ENCODE assay signal across 19 cellular contexts in genomic region chr17:50431219-50431618, GRCh38. TPM values are rescaled to one million over a fixed set of nuclear protein-coding genes. Genes with fewer than 3 reads are reported as not detected.
A peak's percentile ranks its signal among the peaks of the same experiment; 100 is the strongest.
DNase-seq lines count a peak whose midpoint lies in the region; ATAC-seq, FAIRE-seq and TF ChIP-seq lines count a peak whose summit lies in the region.
"Had no signal": no experiment of that assay in that cellular context is flagged by ENCODE, and none has a peak within 500 bp of the region (broad histone marks: within the 10 kb centered on the region; RNA-seq: fewer than 3 reads in every experiment).

No MANE protein-coding gene starts in this region.

- no peak overlapping the region for H3K9ac ChIP-seq in HepG2 (ENCODE audit: insufficient read depth, low read depth, low read length)
- H3K9ac ChIP-seq in kidney (ENCODE audit: low read length in 2 of 2), result no peak overlapping the region

- peaks cover 38% of the 10 kb centered on the region for H3K79me2 ChIP-seq in HepG2 (ENCODE audit: insufficient read depth, low read length)

- CTCF ChIA-PET in HepG2 (lab: Yijun Ruan, JAX; ENCODE audit: low intra/inter-chr PET ratio, low total read pairs), result no interaction called here

- TF ChIP-seq EP300 in HepG2 (IDR thresholded peaks at IDR 0.05; ENCODE audit: low read depth in 2 of 2, low read length in 2 of 2) (no peak), HepG2 (CRISPR knock-in tag; IDR thresholded peaks at IDR 0.05; ENCODE audit: borderline replicate concordance) (no peak)

- intact Hi-C loops in HepG2 (cut with micrococcal nuclease; ENCODE audit: unreplicated experiment), result no loop called here
- intact Hi-C loops in right lobe of liver (cut with DNase I), result no loop called here
- intact Hi-C loops in kidney (cut with DNase I), result no loop called here
- intact Hi-C loops in psoas muscle (cut with DNase I), result no loop called here

- H3K4me3 ChIP-seq in HepG2 (replicated peaks in 1 of 3; ENCODE audit: insufficient read depth in 1 of 3, low read depth in 2 of 3, low read length in 3 of 3), result no peak overlapping the region
- H3K4me3 ChIP-seq in right lobe of liver, result no peak overlapping the region
- peak overlapping the region; percentile 0 to 22 for H3K4me3 ChIP-seq in kidney (ENCODE audit: low read length in 2 of 2)
- no peak overlapping the region for H3K4me3 ChIP-seq in psoas muscle

- no peak for FAIRE-seq in HepG2 (lab: Jason Lieb, UNC)
- FAIRE-seq in kidney (lab: Jason Lieb, UNC), result no peak
- FAIRE-seq: A204.1, GM12892, H1 had no signal

- BruUV-seq in HepG2 (replicated peaks; lab: Mats Ljungman, UMichigan), result no TSS peak

- H3K9me3 ChIP-seq in HepG2 (ENCODE audit: low read length), result no peaks in the 10 kb centered on the region
- no peaks in the 10 kb centered on the region for H3K9me3 ChIP-seq in right lobe of liver
- H3K9me3 ChIP-seq in kidney (ENCODE audit: control insufficient read depth in 1 of 2, low read length in 2 of 2), result no peaks in the 10 kb centered on the region
- H3K9me3 ChIP-seq in psoas muscle, result no peaks in the 10 kb centered on the region

- in situ Hi-C loops in HepG2 (cut with HindIII; ENCODE audit: extremely low pct_ligation_motif_present, low pct_unique_long_range_greater_than_20kb), result no loop called here

- H3K27ac ChIP-seq in HepG2 (ENCODE audit: extremely low read length, insufficient read depth, low read length), result peak overlapping the region; percentile 9
- no peak overlapping the region for H3K27ac ChIP-seq in right lobe of liver
- peak overlapping the region in 1 of 2 donors; percentile 5 for H3K27ac ChIP-seq in kidney (ENCODE audit: low read depth in 2 of 2, low read length in 2 of 2)
- H3K27ac ChIP-seq in psoas muscle, result peak overlapping the region; percentile 83
- H3K27ac ChIP-seq: C4-2B had no signal

- TF ChIP-seq CTCF in HepG2 (CRISPR knock-in tag; IDR thresholded peaks at IDR 0.05) (no peak), right lobe of liver (IDR thresholded peaks at IDR 0.05) (no peak), kidney (IDR thresholded peaks at IDR 0.05; ENCODE audit: borderline replicate concordance, extremely low read depth, insufficient read depth) (no peak), psoas muscle (IDR thresholded peaks at IDR 0.05) (no peak)

- TF ChIP-seq POLR2A in HepG2 (IDR thresholded peaks at IDR 0.05; ENCODE audit: insufficient read depth in 1 of 2, low read depth in 2 of 2, low read length in 2 of 2) (no peak), right lobe of liver (IDR thresholded peaks at IDR 0.05) (no peak)

- H4K20me1 ChIP-seq in HepG2 (ENCODE audit: insufficient read depth, low read length), result no peaks in the 10 kb centered on the region

- H3K36me3 ChIP-seq in HepG2 (replicated peaks in 1 of 2; ENCODE audit: control insufficient read depth in 1 of 2, insufficient read depth in 2 of 2, low read length in 2 of 2) (peaks cover 0 to 4% of the 10 kb centered on the region in 2 experiments; a peak in 1 of 5 replicates), right lobe of liver (no peaks in the 10 kb centered on the region), kidney (ENCODE audit: control insufficient read depth in 1 of 2, insufficient read depth in 2 of 2, low read length in 2 of 2) (peaks cover 0 to 5% of the 10 kb centered on the region in 2 donors), psoas muscle (ENCODE audit: insufficient read depth in 1 of 2, low read depth in 1 of 2) (peaks cover 0 to 5% of the 10 kb centered on the region in 2 donors)

- no peaks in the 10 kb centered on the region; a peak in 1 of 5 replicates for H3K27me3 ChIP-seq in HepG2 (ENCODE audit: control insufficient read depth in 1 of 2, insufficient read depth in 2 of 2, low read length in 2 of 2)
- no peaks in the 10 kb centered on the region for H3K27me3 ChIP-seq in right lobe of liver
- no peaks in the 10 kb centered on the region for H3K27me3 ChIP-seq in psoas muscle (ENCODE audit: insufficient read depth in 3 of 3, low read length in 2 of 3)

- H3K4me2 ChIP-seq in HepG2 (ENCODE audit: low read depth, low read length), result no peak overlapping the region

- DNase-seq in HepG2 (ENCODE audit: low spot score) (no peak), right lobe of liver (no peak), kidney (no peak), psoas muscle (no peak), cerebellum (ENCODE audit: low spot score) (no peak)
- DNase-seq: DMS79 treated with DMSO at 0.1 percent for 48 hours, GDM1, NCI-H345, NCI-H526 treated with DMSO at 0.1 percent for 48 hours, SHP77 treated with DMSO at 0.1 percent for 48 hours had no signal

- WGBS in HepG2 (ENCODE audit: low lambda C conversion rate), result 48% methylated on average over 2 of the region's 2 CpGs
- no CpG with 5 or more reads among the region's 2 CpGs for WGBS in right lobe of liver (ENCODE audit: insufficient coverage, low coverage, low lambda C conversion rate, missing lambda C conversion rate)
- 22 to 38% (median 33%) methylated on average over 2 of the region's 2 CpGs for WGBS in psoas muscle, 3 donors

- POLR2A ChIA-PET in HepG2 (lab: Yijun Ruan, JAX), result interaction anchor here (1.3 to 1.8 kb wide), 3 partner anchors 9 to 34 kb away, joined by 3 to 8 read pairs (median 4); partner anchors contain the start of gene LRRC59

- no peak overlapping the region for H2AFZ ChIP-seq in HepG2 (ENCODE audit: low read length)

- ATAC-seq in HepG2 (no peak), right lobe of liver (no peak), psoas muscle (no peak), HG03571 (IDR thresholded peaks at IDR 0.05; ENCODE audit: unreplicated experiment) (no peak), HG03460 (IDR thresholded peaks at IDR 0.05; ENCODE audit: unreplicated experiment) (no peak), HG02885 (IDR thresholded peaks at IDR 0.05; ENCODE audit: poor library complexity, unreplicated experiment) (no peak)
- ATAC-seq: Panc1 had no signal

- TF ChIP-seq RAD21 in HepG2 (CRISPR knock-in tag; IDR thresholded peaks at IDR 0.05), result no peak

- peaks cover 63% of the 10 kb centered on the region for H3K4me1 ChIP-seq in HepG2 (ENCODE audit: insufficient read depth, low read length)
- peaks cover 0 to 29% (median 13%) of the 10 kb centered on the region in 4 donors for H3K4me1 ChIP-seq in right lobe of liver
- peaks cover 19 to 25% of the 10 kb centered on the region in 2 donors for H3K4me1 ChIP-seq in kidney (ENCODE audit: control insufficient read depth in 1 of 2, insufficient read depth in 1 of 2, low read depth in 1 of 2, low read length in 2 of 2)
- peaks cover 50% of the 10 kb centered on the region for H3K4me1 ChIP-seq in psoas muscle

RNA-seq across cellular contexts. Expression of gene ACSF2, which starts 5.2 kb away (rescaled TPM):
- 32.0 and 87.3 TPM in 2 replicates for total RNA-seq in HepG2 (2016; rRNA removed; fragmentation: Illumina TruSeq; extraction: Trizol)
- 20.7 and 23.9 TPM in 2 replicates for total RNA-seq in HepG2 (2016; cell fraction: cytosol; rRNA removed; fragmentation: Illumina TruSeq; extraction: Trizol; ENCODE audit: low read depth)
- total RNA-seq in HepG2 (2016; cell fraction: insoluble cytoplasmic fraction; rRNA removed; fragmentation: Illumina TruSeq; extraction: Trizol), result 26.9 and 94.3 TPM in 2 replicates
- total RNA-seq in HepG2 (2016; cell fraction: membrane; rRNA removed; fragmentation: Illumina TruSeq; extraction: Trizol), result 19.8 and 21.0 TPM in 2 replicates
- total RNA-seq in HepG2 (2016; cell fraction: nucleus; rRNA removed; fragmentation: Illumina TruSeq; extraction: Trizol), result 90.8 and 95.0 TPM in 2 replicates
- polyA plus RNA-seq in HepG2 (2011; rRNA removed), result 109 and 117 TPM in 2 replicates
- 68.6 and 80.4 TPM in 2 replicates for polyA plus RNA-seq in HepG2 (2011; cell fraction: cytosol; rRNA removed)
- 334 and 438 TPM in 2 replicates for polyA plus RNA-seq in HepG2 (2011; cell fraction: nucleus; rRNA removed)
- 79.7 and 97.7 TPM in 2 replicates for polyA plus RNA-seq in HepG2 (2012)
- polyA plus RNA-seq in HepG2 (2016; cell fraction: cytosol; fragmentation: Illumina TruSeq; extraction: Trizol; ENCODE audit: low read depth), result 8.6 and 9.0 TPM in 2 replicates
- 26.3 and 30.3 TPM in 2 replicates for polyA plus RNA-seq in HepG2 (2016; cell fraction: insoluble cytoplasmic fraction; fragmentation: Illumina TruSeq; extraction: Trizol; ENCODE audit: low read depth)
- polyA plus RNA-seq in HepG2 (2016; cell fraction: membrane; fragmentation: Illumina TruSeq; extraction: Trizol; ENCODE audit: low read depth), result 13.4 and 14.3 TPM in 2 replicates
- polyA plus RNA-seq in HepG2 (2016; cell fraction: nucleus; fragmentation: Illumina TruSeq; extraction: Trizol; ENCODE audit: insufficient read depth, low read depth), result 198 and 222 TPM in 2 replicates
- 87.1 and 260 TPM in 2 replicates for polyA minus RNA-seq in HepG2 (2011; rRNA and poly(A)+ RNA removed; ENCODE audit: low replicate concordance)
- 32.1 and 36.7 TPM in 2 replicates for polyA minus RNA-seq in HepG2 (2011; cell fraction: cytosol; rRNA and poly(A)+ RNA removed)
- polyA minus RNA-seq in HepG2 (2011; cell fraction: nucleus; rRNA and poly(A)+ RNA removed), result 111 and 114 TPM in 2 replicates
- total RNA-seq in right lobe of liver, result 10 to 100 TPM; 25.1 to 60.9 (median 36.9) TPM
- 44.4 TPM for total RNA-seq in kidney
- 404 TPM for polyA plus RNA-seq in kidney (ENCODE audit: insufficient read depth, low read depth, low replicate concordance)
- 10 to 100 TPM; 14.4 to 72.3 (median 44.7) TPM for total RNA-seq in psoas muscle
- polyA plus RNA-seq in psoas muscle, result 10 to 100 TPM; 17.0 to 69.7 (median 19.6) TPM
- total RNA-seq in cerebellum, result 7.2 TPM

RNA-seq across cellular contexts. Expression of gene LRRC59, which starts 33.9 kb away (rescaled TPM):
- total RNA-seq in HepG2 (2016; rRNA removed; fragmentation: Illumina TruSeq; extraction: Trizol), result 222 and 239 TPM in 2 replicates
- total RNA-seq in HepG2 (2016; cell fraction: cytosol; rRNA removed; fragmentation: Illumina TruSeq; extraction: Trizol; ENCODE audit: low read depth), result 75.0 and 83.4 TPM in 2 replicates
- total RNA-seq in HepG2 (2016; cell fraction: insoluble cytoplasmic fraction; rRNA removed; fragmentation: Illumina TruSeq; extraction: Trizol), result 213 and 234 TPM in 2 replicates
- 172 and 182 TPM in 2 replicates for total RNA-seq in HepG2 (2016; cell fraction: membrane; rRNA removed; fragmentation: Illumina TruSeq; extraction: Trizol)
- 115 and 124 TPM in 2 replicates for total RNA-seq in HepG2 (2016; cell fraction: nucleus; rRNA removed; fragmentation: Illumina TruSeq; extraction: Trizol)
- polyA plus RNA-seq in HepG2 (2011; rRNA removed), result 87.3 and 93.2 TPM in 2 replicates
- 57.2 and 66.4 TPM in 2 replicates for polyA plus RNA-seq in HepG2 (2011; cell fraction: cytosol; rRNA removed)
- 50.6 and 58.7 TPM in 2 replicates for polyA plus RNA-seq in HepG2 (2011; cell fraction: nucleus; rRNA removed)
- polyA plus RNA-seq in HepG2 (2012), result 90.0 and 114 TPM in 2 replicates
- 59.8 and 73.7 TPM in 2 replicates for polyA plus RNA-seq in HepG2 (2016; cell fraction: cytosol; fragmentation: Illumina TruSeq; extraction: Trizol; ENCODE audit: low read depth)
- 202 and 242 TPM in 2 replicates for polyA plus RNA-seq in HepG2 (2016; cell fraction: insoluble cytoplasmic fraction; fragmentation: Illumina TruSeq; extraction: Trizol; ENCODE audit: low read depth)
- polyA plus RNA-seq in HepG2 (2016; cell fraction: membrane; fragmentation: Illumina TruSeq; extraction: Trizol; ENCODE audit: low read depth), result 104 and 113 TPM in 2 replicates
- polyA plus RNA-seq in HepG2 (2016; cell fraction: nucleus; fragmentation: Illumina TruSeq; extraction: Trizol; ENCODE audit: insufficient read depth, low read depth), result 152 and 155 TPM in 2 replicates
- polyA minus RNA-seq in HepG2 (2011; rRNA and poly(A)+ RNA removed; ENCODE audit: low replicate concordance), result 159 and 165 TPM in 2 replicates
- polyA minus RNA-seq in HepG2 (2011; cell fraction: cytosol; rRNA and poly(A)+ RNA removed), result 74.4 and 77.8 TPM in 2 replicates
- 73.0 and 88.5 TPM in 2 replicates for polyA minus RNA-seq in HepG2 (2011; cell fraction: nucleus; rRNA and poly(A)+ RNA removed)
- 100 to 1,000 TPM in 2 of 6 experiments, 10 to 100 TPM in 4; 36.0 to 125 (median 64.0) TPM for total RNA-seq in right lobe of liver
- 61.7 TPM for total RNA-seq in kidney
- polyA plus RNA-seq in kidney (ENCODE audit: insufficient read depth, low read depth, low replicate concordance), result 37.0 TPM
- total RNA-seq in psoas muscle, result 10 to 100 TPM; 15.9 to 53.9 (median 44.7) TPM
- polyA plus RNA-seq in psoas muscle, result 100 to 1,000 TPM in 1 of 3 donors, 10 to 100 TPM in 2; 40.8 to 122 (median 90.2) TPM
- total RNA-seq in cerebellum, result 35.9 TPM

RNA-seq across cellular contexts. Expression of gene CHAD, which starts 37.5 kb away (rescaled TPM):
- total RNA-seq in HepG2 (2016; rRNA removed; fragmentation: Illumina TruSeq; extraction: Trizol), result not detected in 2 replicates
- total RNA-seq in HepG2 (2016; cell fraction: cytosol; rRNA removed; fragmentation: Illumina TruSeq; extraction: Trizol; ENCODE audit: low read depth), result not detected in 2 replicates
- total RNA-seq in HepG2 (2016; cell fraction: insoluble cytoplasmic fraction; rRNA removed; fragmentation: Illumina TruSeq; extraction: Trizol), result 0.09 TPM in 1 of 2 replicates, not detected in the other
- not detected in 2 replicates for total RNA-seq in HepG2 (2016; cell fraction: membrane; rRNA removed; fragmentation: Illumina TruSeq; extraction: Trizol)
- not detected in 2 replicates for total RNA-seq in HepG2 (2016; cell fraction: nucleus; rRNA removed; fragmentation: Illumina TruSeq; extraction: Trizol)
- polyA plus RNA-seq in HepG2 (2011; rRNA removed), result 1.4 and 2.2 TPM in 2 replicates
- polyA plus RNA-seq in HepG2 (2011; cell fraction: cytosol; rRNA removed), result 0.56 and 1.1 TPM in 2 replicates
- polyA plus RNA-seq in HepG2 (2011; cell fraction: nucleus; rRNA removed), result 7.9 and 10.0 TPM in 2 replicates
- 4.3 and 5.0 TPM in 2 replicates for polyA plus RNA-seq in HepG2 (2012)
- not detected in 2 replicates for polyA plus RNA-seq in HepG2 (2016; cell fraction: cytosol; fragmentation: Illumina TruSeq; extraction: Trizol; ENCODE audit: low read depth)
- polyA plus RNA-seq in HepG2 (2016; cell fraction: insoluble cytoplasmic fraction; fragmentation: Illumina TruSeq; extraction: Trizol; ENCODE audit: low read depth), result not detected in 2 replicates
- not detected in 2 replicates for polyA plus RNA-seq in HepG2 (2016; cell fraction: membrane; fragmentation: Illumina TruSeq; extraction: Trizol; ENCODE audit: low read depth)
- 1.1 TPM in 1 of 2 replicates, not detected in the other for polyA plus RNA-seq in HepG2 (2016; cell fraction: nucleus; fragmentation: Illumina TruSeq; extraction: Trizol; ENCODE audit: insufficient read depth, low read depth)
- 0.07 and 1.3 TPM in 2 replicates for polyA minus RNA-seq in HepG2 (2011; rRNA and poly(A)+ RNA removed; ENCODE audit: low replicate concordance)
- not detected in 2 replicates for polyA minus RNA-seq in HepG2 (2011; cell fraction: cytosol; rRNA and poly(A)+ RNA removed)
- 0.64 and 0.87 TPM in 2 replicates for polyA minus RNA-seq in HepG2 (2011; cell fraction: nucleus; rRNA and poly(A)+ RNA removed)
- total RNA-seq in right lobe of liver, result 10 to 100 TPM in 2 of 6 experiments, 1 to 10 TPM in 4; 1.0 to 11.3 (median 3.8) TPM
- total RNA-seq in kidney, result 0.22 TPM
- 0.43 TPM for polyA plus RNA-seq in kidney (ENCODE audit: insufficient read depth, low read depth, low replicate concordance)
- total RNA-seq in psoas muscle, result under 1 TPM in 3 of 4 donors, not detected in 1; 0.32 to 0.76 (median 0.44) TPM
- under 1 TPM in 2 of 3 donors, not detected in 1; 0.09 to 0.42 TPM for polyA plus RNA-seq in psoas muscle
- not detected for total RNA-seq in cerebellum
- total RNA-seq: H1, HT1080 had no signal

RNA-seq across cellular contexts. Expression of gene RSAD1, which starts 47.4 kb away (rescaled TPM):
- 16.0 and 22.7 TPM in 2 replicates for total RNA-seq in HepG2 (2016; rRNA removed; fragmentation: Illumina TruSeq; extraction: Trizol)
- 7.3 and 10.0 TPM in 2 replicates for total RNA-seq in HepG2 (2016; cell fraction: cytosol; rRNA removed; fragmentation: Illumina TruSeq; extraction: Trizol; ENCODE audit: low read depth)
- 16.9 and 22.5 TPM in 2 replicates for total RNA-seq in HepG2 (2016; cell fraction: insoluble cytoplasmic fraction; rRNA removed; fragmentation: Illumina TruSeq; extraction: Trizol)
- total RNA-seq in HepG2 (2016; cell fraction: membrane; rRNA removed; fragmentation: Illumina TruSeq; extraction: Trizol), result 13.4 and 14.3 TPM in 2 replicates
- 30.4 and 33.5 TPM in 2 replicates for total RNA-seq in HepG2 (2016; cell fraction: nucleus; rRNA removed; fragmentation: Illumina TruSeq; extraction: Trizol)
- 27.7 and 36.1 TPM in 2 replicates for polyA plus RNA-seq in HepG2 (2011; rRNA removed)
- polyA plus RNA-seq in HepG2 (2011; cell fraction: cytosol; rRNA removed), result 18.4 and 20.0 TPM in 2 replicates
- 105 and 113 TPM in 2 replicates for polyA plus RNA-seq in HepG2 (2011; cell fraction: nucleus; rRNA removed)
- polyA plus RNA-seq in HepG2 (2012), result 23.6 and 33.3 TPM in 2 replicates
- polyA plus RNA-seq in HepG2 (2016; cell fraction: cytosol; fragmentation: Illumina TruSeq; extraction: Trizol; ENCODE audit: low read depth), result 5.4 and 6.8 TPM in 2 replicates
- polyA plus RNA-seq in HepG2 (2016; cell fraction: insoluble cytoplasmic fraction; fragmentation: Illumina TruSeq; extraction: Trizol; ENCODE audit: low read depth), result 26.1 and 30.3 TPM in 2 replicates
- polyA plus RNA-seq in HepG2 (2016; cell fraction: membrane; fragmentation: Illumina TruSeq; extraction: Trizol; ENCODE audit: low read depth), result 12.5 and 12.8 TPM in 2 replicates
- polyA plus RNA-seq in HepG2 (2016; cell fraction: nucleus; fragmentation: Illumina TruSeq; extraction: Trizol; ENCODE audit: insufficient read depth, low read depth), result 76.0 and 77.9 TPM in 2 replicates
- polyA minus RNA-seq in HepG2 (2011; rRNA and poly(A)+ RNA removed; ENCODE audit: low replicate concordance), result 18.5 and 34.3 TPM in 2 replicates
- 8.6 and 9.4 TPM in 2 replicates for polyA minus RNA-seq in HepG2 (2011; cell fraction: cytosol; rRNA and poly(A)+ RNA removed)
- polyA minus RNA-seq in HepG2 (2011; cell fraction: nucleus; rRNA and poly(A)+ RNA removed), result 53.4 and 55.7 TPM in 2 replicates
- 10 to 100 TPM; 17.9 to 26.6 (median 23.4) TPM for total RNA-seq in right lobe of liver
- total RNA-seq in kidney, result 38.9 TPM
- polyA plus RNA-seq in kidney (ENCODE audit: insufficient read depth, low read depth, low replicate concordance), result 39.9 TPM
- 10 to 100 TPM; 44.1 to 60.4 (median 50.0) TPM for total RNA-seq in psoas muscle
- polyA plus RNA-seq in psoas muscle, result 10 to 100 TPM; 34.3 to 63.2 (median 52.4) TPM
- 19.0 TPM for total RNA-seq in cerebellum

RNA-seq across cellular contexts. Expression of gene EME1, which starts 58.2 kb away (rescaled TPM):
- total RNA-seq in HepG2 (2016; rRNA removed; fragmentation: Illumina TruSeq; extraction: Trizol) (17.3 and 24.6 TPM in 2 replicates), right lobe of liver (1 to 10 TPM in 1 of 6 experiments, under 1 TPM in 3, not detected in 2; 0.12 to 1.3 (median 0.66) TPM), kidney (1.0 TPM), psoas muscle (under 1 TPM in 2 of 4 donors, not detected in 2; 0.15 to 0.32 TPM), cerebellum (4.7 TPM)
- total RNA-seq in HepG2 (2016; cell fraction: cytosol; rRNA removed; fragmentation: Illumina TruSeq; extraction: Trizol; ENCODE audit: low read depth), result 6.4 and 7.4 TPM in 2 replicates
- total RNA-seq in HepG2 (2016; cell fraction: insoluble cytoplasmic fraction; rRNA removed; fragmentation: Illumina TruSeq; extraction: Trizol), result 17.1 and 25.6 TPM in 2 replicates
- total RNA-seq in HepG2 (2016; cell fraction: membrane; rRNA removed; fragmentation: Illumina TruSeq; extraction: Trizol), result 7.7 and 8.9 TPM in 2 replicates
- 28.4 and 31.8 TPM in 2 replicates for total RNA-seq in HepG2 (2016; cell fraction: nucleus; rRNA removed; fragmentation: Illumina TruSeq; extraction: Trizol)
- polyA plus RNA-seq in HepG2 (2011; rRNA removed) (13.4 and 20.7 TPM in 2 replicates), kidney (ENCODE audit: insufficient read depth, low read depth, low replicate concordance) (not detected), psoas muscle (under 1 TPM; 0.06 to 0.39 (median 0.29) TPM)
- polyA plus RNA-seq in HepG2 (2011; cell fraction: cytosol; rRNA removed), result 4.7 and 7.1 TPM in 2 replicates
- polyA plus RNA-seq in HepG2 (2011; cell fraction: nucleus; rRNA removed), result 58.4 and 108 TPM in 2 replicates
- polyA plus RNA-seq in HepG2 (2012), result 6.6 and 17.5 TPM in 2 replicates
- polyA plus RNA-seq in HepG2 (2016; cell fraction: cytosol; fragmentation: Illumina TruSeq; extraction: Trizol; ENCODE audit: low read depth), result 1.3 and 1.6 TPM in 2 replicates
- 13.3 and 16.0 TPM in 2 replicates for polyA plus RNA-seq in HepG2 (2016; cell fraction: insoluble cytoplasmic fraction; fragmentation: Illumina TruSeq; extraction: Trizol; ENCODE audit: low read depth)
- 2.3 and 3.2 TPM in 2 replicates for polyA plus RNA-seq in HepG2 (2016; cell fraction: membrane; fragmentation: Illumina TruSeq; extraction: Trizol; ENCODE audit: low read depth)
- polyA plus RNA-seq in HepG2 (2016; cell fraction: nucleus; fragmentation: Illumina TruSeq; extraction: Trizol; ENCODE audit: insufficient read depth, low read depth), result 65.8 and 68.9 TPM in 2 replicates
- polyA minus RNA-seq in HepG2 (2011; rRNA and poly(A)+ RNA removed; ENCODE audit: low replicate concordance), result 6.9 and 17.6 TPM in 2 replicates
- polyA minus RNA-seq in HepG2 (2011; cell fraction: cytosol; rRNA and poly(A)+ RNA removed), result 5.3 and 5.4 TPM in 2 replicates
- 14.9 and 18.7 TPM in 2 replicates for polyA minus RNA-seq in HepG2 (2011; cell fraction: nucleus; rRNA and poly(A)+ RNA removed)

Comparison
In these comparisons a context has a peak if more than half of its experiments do, and no peak if none do; other contexts are left out.
1. H3K27ac ChIP-seq: peak in HepG2 (single experiment) and psoas muscle (single experiment); none in right lobe of liver (0 of 3).
2. H3K4me3 ChIP-seq: peak in kidney (2 of 2); none in HepG2 (0 of 3), right lobe of liver (0 of 3) and psoas muscle (single experiment).